ENCODE assay signal across 9 cellular contexts in genomic region chr9:97803167-97804058, GRCh38. TPM values are rescaled to one million over a fixed set of nuclear protein-coding genes. Genes with fewer than 3 reads are reported as not detected.
DNase-seq lines count a peak whose midpoint lies in the region; ATAC-seq and TF ChIP-seq lines count a peak whose summit lies in the region.
"Had no signal": no experiment of that assay in that cellular context is flagged by ENCODE, and none has a peak within 500 bp of the region (broad histone marks: within the 10 kb centered on the region; RNA-seq: fewer than 3 reads in every experiment).

No MANE protein-coding gene starts in this region.

- H3K27me3 ChIP-seq in suprapubic skin = peaks cover 8% of the 10 kb centered on the region

- H3K27ac ChIP-seq in RWPE1 (peak overlapping the region; percentile 73), suprapubic skin (peak overlapping the region; percentile 31)

- TF ChIP-seq CTCF in RWPE1 (conservative IDR thresholded peaks at IDR 0.05; ENCODE audit: low read depth) (peak; percentile 39), suprapubic skin (IDR thresholded peaks at IDR 0.05) (peak in 1 of 2 donors; percentile 6)

- TF ChIP-seq POLR2A in suprapubic skin (IDR thresholded peaks at IDR 0.05) = no peak

- WGBS in suprapubic skin = 1% methylated on average over 24 of the region's 75 CpGs

- POLR2A ChIA-PET in RWPE1 (lab: Yijun Ruan, JAX; ENCODE audit: low non-redundant PET) = interaction anchor here (1.0 kb wide), 1 partner anchor 119 kb away, joined by 4 read pairs; the partner anchor contains the start of gene TRMO

- CTCF ChIA-PET in RWPE1 (lab: Yijun Ruan, JAX) = interaction anchor here (0.6 to 0.7 kb wide), 3 partner anchors 37 to 97 kb away, joined by 3 to 4 read pairs (median 3); no protein-coding TSS in a partner anchor

- DNase-seq in COLO668 (lab: John Stamatoyannopoulos, UW; ENCODE audit: unreplicated experiment) (peak; percentile 85), HuH-7 (ENCODE audit: low spot score) (peak; percentile 88), RWPE1 (ENCODE audit: low spot score) (peak; percentile 96), activated gamma-delta T cell treated with Interleukin-2 at 50 U/mL for 16 hours (peak; percentile 66), germinal center (ENCODE audit: low spot score) (peak; percentile 92), occipital lobe (lab: John Stamatoyannopoulos, UW) (peak; percentile 29), suprapubic skin (ENCODE audit: low spot score in 2 of 2) (peak; percentile 75 to 86)

- peaks cover 18% of the 10 kb centered on the region for H3K4me1 ChIP-seq in suprapubic skin

- no peaks in the 10 kb centered on the region for H3K9me3 ChIP-seq in suprapubic skin

- peak; percentile 89 for ATAC-seq in GM21423 (IDR thresholded peaks at IDR 0.05; ENCODE audit: unreplicated experiment)

- TF ChIP-seq EP300 in suprapubic skin (IDR thresholded peaks at IDR 0.05) = no peak

- H3K4me3 ChIP-seq in suprapubic skin = peak overlapping the region; percentile 60

- H3K36me3 ChIP-seq in suprapubic skin = no peaks in the 10 kb centered on the region

RNA-seq across cellular contexts. Expression of gene FOXE1, which starts 49.6 kb away (rescaled TPM):
- total RNA-seq in occipital lobe (not detected), suprapubic skin (1 to 10 TPM in 3 of 4 donors, under 1 TPM in 1; 0.48 to 3.9 (median 2.0) TPM)
- total RNA-seq: dermis microvascular lymphatic vessel endothelial cell had no signal

Comparison
In these comparisons a context has a peak if more than half of its experiments do, and no peak if none do; other contexts are left out.
1. Peak in every context shown above with its lines: DNase-seq, ATAC-seq, H3K4me3 ChIP-seq and H3K27ac ChIP-seq.
2. DNase-seq: peak in every context shown above with its lines; median percentile 96 in RWPE1; 92 in germinal center; 88 in HuH-7; 85 in COLO668; 80 in suprapubic skin; 66 in activated gamma-delta T cell treated with Interleukin-2 at 50 U/mL for 16 hours; 29 in occipital lobe.